ENCODE assay signal across 9 cellular contexts in genomic region chr5:99037668-99038067, GRCh38.
DNase-seq lines count a peak whose midpoint lies in the region; ATAC-seq lines count a peak whose summit lies in the region.
"Had no signal": no experiment of that assay in that cellular context is flagged by ENCODE, and none has a peak within 500 bp of the region (broad histone marks: within the 10 kb centered on the region; RNA-seq: fewer than 3 reads in every experiment).

No MANE protein-coding gene starts in this region.

- ATAC-seq in GM21381 (IDR thresholded peaks at IDR 0.05; ENCODE audit: unreplicated experiment) (no peak), GM21737 (IDR thresholded peaks at IDR 0.05; ENCODE audit: unreplicated experiment) (no peak), HG02884 (IDR thresholded peaks at IDR 0.05; ENCODE audit: unreplicated experiment) (no peak)

- DNase-seq in NCI-H2029 (lab: John Stamatoyannopoulos, UW) (peak; percentile 47), NCI-H2029 treated with DMSO at 0.1 percent for 48 hours (lab: John Stamatoyannopoulos, UW) (no peak), RPMI8226 (peak; percentile 80)
- peak; percentile 11 for DNase-seq in activated gamma-delta T cell treated with anti-CD3 and anti-CD28 coated beads, Interleukin-2, amount 50 U/mL, for 16 hours (ENCODE audit: low read depth)
- peak; percentile 5 for DNase-seq in stimulated activated CD8-positive, alpha-beta memory T cell treated with anti-CD3 and anti-CD28 coated beads, Interleukin-12 subunit alpha, Interleukin-12 subunit beta, amount 100 ng/mL, for 24 hours (ENCODE audit: extremely low read depth)
- DNase-seq: NCI-H524 treated with DMSO at 0.1 percent for 48 hours had no signal
